In genomic region chr19:4057913-4058695, GRCh38 we compare ENCODE assay signal across 1 cellular context.
A peak's percentile ranks its signal among the peaks of the same experiment; 100 is the strongest.
TF ChIP-seq lines count a peak whose summit lies in the region.

No MANE protein-coding gene starts in this region.

TF ChIP-seq in HepG2, 621 proteins besides CTCF, POLR2A, EP300 and RAD21 (continued from another document and continues in another):
- TF ChIP-seq ARID5B (CRISPR knock-in tag; IDR thresholded peaks at IDR 0.05) = peak; percentile 32; the same call in 1 of the 2 replicates
- no peak for TF ChIP-seq CBFB (CRISPR knock-in tag; IDR thresholded peaks at IDR 0.05)
- TF ChIP-seq ZNF337 (CRISPR knock-in tag; IDR thresholded peaks at IDR 0.05; ENCODE audit: borderline replicate concordance, low read depth) = no peak
- no peak for TF ChIP-seq TEAD2 (CRISPR knock-in tag; IDR thresholded peaks at IDR 0.05)
- TF ChIP-seq HINFP (CRISPR knock-in tag; IDR thresholded peaks at IDR 0.05; ENCODE audit: low read depth) = no peak
- no peak for TF ChIP-seq HMGA1 (CRISPR knock-in tag; conservative IDR thresholded peaks at IDR 0.05)
- no peak for TF ChIP-seq ZNF562 (CRISPR knock-in tag; IDR thresholded peaks at IDR 0.05; ENCODE audit: borderline replicate concordance)
- TF ChIP-seq SETDB1 (CRISPR knock-in tag; IDR thresholded peaks at IDR 0.05; ENCODE audit: borderline replicate concordance) = no peak
- TF ChIP-seq ZNF768 (CRISPR knock-in tag; IDR thresholded peaks at IDR 0.05) = peak; percentile 91
- no peak for TF ChIP-seq SNAPC2 (CRISPR knock-in tag; IDR thresholded peaks at IDR 0.05)
- TF ChIP-seq ZNF569 (CRISPR knock-in tag; IDR thresholded peaks at IDR 0.05; ENCODE audit: borderline replicate concordance) = no peak
- TF ChIP-seq NR2C2 (CRISPR knock-in tag; IDR thresholded peaks at IDR 0.05; ENCODE audit: borderline replicate concordance) = peak; percentile 86
- TF ChIP-seq SOX6 (IDR thresholded peaks at IDR 0.05) = no peak
- peak; percentile 76 for TF ChIP-seq SOX6 (CRISPR knock-in tag; IDR thresholded peaks at IDR 0.05)
- TF ChIP-seq JUND (CRISPR knock-in tag; IDR thresholded peaks at IDR 0.05) = peak; percentile 95
- no peak for TF ChIP-seq ZNF7 (CRISPR knock-in tag; IDR thresholded peaks at IDR 0.05)
- TF ChIP-seq HDAC6 (IDR thresholded peaks at IDR 0.05; ENCODE audit: low read depth, low read length) = no peak
- TF ChIP-seq GMEB1 (CRISPR knock-in tag; IDR thresholded peaks at IDR 0.05; ENCODE audit: borderline replicate concordance) = 0 out of 2 replicates have a peak, but pooled peaks have one; percentile 53
- TF ChIP-seq BRF2 (CRISPR knock-in tag; IDR thresholded peaks at IDR 0.05) = no peak
- no peak for TF ChIP-seq KLF15 (CRISPR knock-in tag; IDR thresholded peaks at IDR 0.05; ENCODE audit: borderline replicate concordance)
- TF ChIP-seq THAP11 (CRISPR knock-in tag; IDR thresholded peaks at IDR 0.05) = peak; percentile 79
- TF ChIP-seq SIX1 (CRISPR knock-in tag; IDR thresholded peaks at IDR 0.05; ENCODE audit: borderline replicate concordance) = no peak
- no peak for TF ChIP-seq ZSCAN30 (CRISPR knock-in tag; IDR thresholded peaks at IDR 0.05)
- no peak for TF ChIP-seq ZNF800 (CRISPR knock-in tag; IDR thresholded peaks at IDR 0.05)
- 0 out of 2 replicates have a peak, but pooled peaks have one; percentile 63 for TF ChIP-seq ZNF264 (CRISPR knock-in tag; IDR thresholded peaks at IDR 0.05)
- TF ChIP-seq ZNF256 (CRISPR knock-in tag; conservative IDR thresholded peaks at IDR 0.05) = no peak
- no peak for TF ChIP-seq TRAFD1 (CRISPR knock-in tag; IDR thresholded peaks at IDR 0.05; ENCODE audit: borderline replicate concordance)
- no peak for TF ChIP-seq BCLAF1 (IDR thresholded peaks at IDR 0.05)
- no peak for TF ChIP-seq MATR3 (CRISPR knock-in tag; IDR thresholded peaks at IDR 0.05)
- no peak for TF ChIP-seq ZFP1 (CRISPR knock-in tag; IDR thresholded peaks at IDR 0.05)
- TF ChIP-seq ZNF629 (CRISPR knock-in tag; conservative IDR thresholded peaks at IDR 0.05) = peak; percentile 100
- no peak for TF ChIP-seq KLF13 (CRISPR knock-in tag; IDR thresholded peaks at IDR 0.05)
- TF ChIP-seq ATF5 (CRISPR knock-in tag; IDR thresholded peaks at IDR 0.05; ENCODE audit: low read depth) = no peak
- TF ChIP-seq ZNF720 (CRISPR knock-in tag; IDR thresholded peaks at IDR 0.05) = no peak
- peak; percentile 53; the same call in 1 of the 2 replicates for TF ChIP-seq TARDBP (CRISPR knock-in tag; IDR thresholded peaks at IDR 0.05)
- TF ChIP-seq EED (CRISPR knock-in tag; IDR thresholded peaks at IDR 0.05) = peak; percentile 21
- TF ChIP-seq YEATS4 (CRISPR knock-in tag; IDR thresholded peaks at IDR 0.05; ENCODE audit: borderline replicate concordance) = peak; percentile 86
- peak; percentile 97 for TF ChIP-seq KDM1A (CRISPR knock-in tag; IDR thresholded peaks at IDR 0.05)
- TF ChIP-seq AGO1 (IDR thresholded peaks at IDR 0.05; ENCODE audit: low read depth, low read length, poor library complexity, severe bottlenecking) = peak; percentile 78
- peak; percentile 42 for TF ChIP-seq SOX5 (CRISPR knock-in tag; IDR thresholded peaks at IDR 0.05; ENCODE audit: borderline replicate concordance)
- no peak for TF ChIP-seq RELA (CRISPR knock-in tag; IDR thresholded peaks at IDR 0.05)
- TF ChIP-seq SP140L (CRISPR knock-in tag; IDR thresholded peaks at IDR 0.05; ENCODE audit: borderline replicate concordance) = no peak
- TF ChIP-seq ZNF609 (CRISPR knock-in tag; IDR thresholded peaks at IDR 0.05; ENCODE audit: borderline replicate concordance) = no peak
- TF ChIP-seq HMG20A (CRISPR knock-in tag; IDR thresholded peaks at IDR 0.05; ENCODE audit: borderline replicate concordance) = no peak
- no peak for TF ChIP-seq MTF2 (CRISPR knock-in tag; IDR thresholded peaks at IDR 0.05; ENCODE audit: borderline replicate concordance)
- peak; percentile 90 for TF ChIP-seq RBM39 (IDR thresholded peaks at IDR 0.05; ENCODE audit: low read depth, low read length, poor library complexity, severe bottlenecking)
